8 cellular contexts compared by ENCODE assay signal in genomic region chr2:48315847-48316194, GRCh38. TPM values are rescaled to one million over a fixed set of nuclear protein-coding genes. Genes with fewer than 3 reads are reported as not detected.
DNase-seq lines count a peak whose midpoint lies in the region; ATAC-seq, FAIRE-seq and TF ChIP-seq lines count a peak whose summit lies in the region.

No MANE protein-coding gene starts in this region.

- peaks cover 3% of the 10 kb centered on the region for H3K4me1 Mint-ChIP-seq in astrocyte (ENCODE audit: low read depth, unreplicated experiment)

- peaks cover 3% of the 10 kb centered on the region for H3K9me3 ChIP-seq in RWPE2 (ENCODE audit: severe bottlenecking)
- H3K9me3 ChIP-seq in astrocyte (ENCODE audit: insufficient read depth, low read depth, low read length) = no peaks in the 10 kb centered on the region
- H3K9me3 ChIP-seq in left lung = no peaks in the 10 kb centered on the region

- peak overlapping the region; percentile 80 for H2AFZ ChIP-seq in astrocyte (ENCODE audit: low read depth, low read length)

- H3K9me3 Mint-ChIP-seq in astrocyte (ENCODE audit: unreplicated experiment) = no peaks in the 10 kb centered on the region

- no peaks in the 10 kb centered on the region for H3K36me3 Mint-ChIP-seq in astrocyte (ENCODE audit: low read depth, unreplicated experiment)

- peak overlapping the region; percentile 91 for H3K4me2 ChIP-seq in astrocyte (ENCODE audit: low read length)

- peak; percentile 56 for DNase-seq in SKM-1 treated with dmso at 0.1 percent for 144 hours (lab: John Stamatoyannopoulos, UW; ENCODE audit: unreplicated experiment)
- DNase-seq in SKM-1 (lab: John Stamatoyannopoulos, UW; ENCODE audit: unreplicated experiment) = no peak
- DNase-seq in RWPE2 (ENCODE audit: low spot score) = no peak
- peak; percentile 1 for DNase-seq in astrocyte (ENCODE audit: low read depth)
- DNase-seq in left lung = no peak
- peak; percentile 58 for DNase-seq in stimulated activated CD8-positive, alpha-beta memory T cell treated with anti-CD3 and anti-CD28 coated beads, Interleukin-4, amount 100 ng/mL, for 48 hours
- DNase-seq in GM19239 (ENCODE audit: insufficient read length, low spot score) = no peak

- peaks cover 21% of the 10 kb centered on the region for H3K4me1 ChIP-seq in RWPE2 (ENCODE audit: insufficient read depth, poor library complexity, severe bottlenecking)
- H3K4me1 ChIP-seq in astrocyte (ENCODE audit: insufficient read depth, low read length) = peaks cover 6% of the 10 kb centered on the region
- H3K4me1 ChIP-seq in left lung = peaks cover 7 to 64% of the 10 kb centered on the region in 2 donors

- ATAC-seq in HG03097 (IDR thresholded peaks at IDR 0.05; ENCODE audit: low FRiP score, unreplicated experiment) (peak; percentile 16), RWPE2 (ENCODE audit: low read depth) (no peak), left lung (no peak)

- no peak for FAIRE-seq in astrocyte (lab: Jason Lieb, UNC)
- FAIRE-seq in GM19239 (lab: Jason Lieb, UNC) = no peak

- no peaks in the 10 kb centered on the region for H3K27me3 Mint-ChIP-seq in astrocyte (ENCODE audit: low read depth, unreplicated experiment)

- peak overlapping the region; percentile 89 for H3K4me3 Mint-ChIP-seq in astrocyte (ENCODE audit: unreplicated experiment)

- H3K36me3 ChIP-seq in RWPE2 (ENCODE audit: low read depth) (no peaks in the 10 kb centered on the region; the same call in none of the 2 replicates), astrocyte (ENCODE audit: insufficient read depth, low read length) (no peaks in the 10 kb centered on the region), left lung (no peaks in the 10 kb centered on the region)

- H3K27me3 ChIP-seq in RWPE2 (ENCODE audit: insufficient read depth, poor library complexity, severe bottlenecking) = no peaks in the 10 kb centered on the region
- H3K27me3 ChIP-seq in astrocyte (ENCODE audit: insufficient read depth, low read length) = no peaks in the 10 kb centered on the region
- no peaks in the 10 kb centered on the region for H3K27me3 ChIP-seq in left lung

- peaks cover 56% of the 10 kb centered on the region for H3K79me2 ChIP-seq in astrocyte (ENCODE audit: insufficient read depth, low read length)

- H3K9ac ChIP-seq in astrocyte (ENCODE audit: low read length) = peak overlapping the region; percentile 93

- no peaks in the 10 kb centered on the region for H4K20me1 ChIP-seq in astrocyte (ENCODE audit: insufficient read depth, low read length)

- no peak for TF ChIP-seq CTCF in RWPE2 (IDR thresholded peaks at IDR 0.05; ENCODE audit: poor library complexity, severe bottlenecking)
- TF ChIP-seq CTCF in astrocyte (IDR thresholded peaks at IDR 0.05; ENCODE audit: insufficient read depth, low read depth, low read length) = no peak
- TF ChIP-seq CTCF in left lung (IDR thresholded peaks at IDR 0.05) = no peak

- H3K4me3 ChIP-seq in RWPE2 (ENCODE audit: severe bottlenecking) (peak overlapping the region; percentile 87), astrocyte (ENCODE audit: insufficient read depth, low read depth, low read length) (peak overlapping the region; percentile 90), left lung (peak overlapping the region; percentile 77 to 87)

- intact Hi-C loops in left lung (cut with DNase I) = no loop called here

- peak overlapping the region; percentile 16 for H3K27ac Mint-ChIP-seq in astrocyte (ENCODE audit: unreplicated experiment)

- H3K27ac ChIP-seq in RWPE2 (ENCODE audit: poor library complexity, severe bottlenecking) (peak overlapping the region; percentile 91), astrocyte (ENCODE audit: low read depth, low read length) (peak overlapping the region; percentile 95), left lung (peak overlapping the region; percentile 97 to 99)

RNA-seq across cellular contexts. Expression of gene FOXN2, which starts 1.3 kb away (rescaled TPM):
- total RNA-seq in astrocyte = 13.4 and 14.6 TPM in 2 replicates
- 10 to 100 TPM; 23.4 to 37.9 TPM for total RNA-seq in left lung

Comparison
In these comparisons a context has a peak if more than half of its experiments do, and no peak if none do; other contexts are left out.
1. DNase-seq: peak in SKM-1 treated with dmso at 0.1 percent for 144 hours (single experiment), astrocyte (single experiment) and stimulated activated CD8-positive, alpha-beta memory T cell treated with anti-CD3 and anti-CD28 coated beads, Interleukin-4, amount 100 ng/mL, for 48 hours (single experiment); none in SKM-1 (single experiment), RWPE2 (single experiment), left lung (0 of 2) and GM19239 (single experiment).
2. Peak in every context shown above with its lines, with median percentiles within 50 percentile points of each other: H3K27ac ChIP-seq and H3K4me3 ChIP-seq.